ENCODE assay signal across 1 cellular context in genomic region chr12:88904705-88905104, GRCh38.
TF ChIP-seq lines count a peak whose summit lies in the region.

No MANE protein-coding gene starts in this region.

TF ChIP-seq in HepG2, 621 proteins besides CTCF, POLR2A, EP300 and RAD21 (continued from another document):
- TF ChIP-seq AFF4 (CRISPR knock-in tag; IDR thresholded peaks at IDR 0.05) (no peak), ZNF329 (CRISPR knock-in tag; IDR thresholded peaks at IDR 0.05; ENCODE audit: low read depth) (no peak), FOXA3 (CRISPR knock-in tag; IDR thresholded peaks at IDR 0.05) (0 out of 2 replicates have a peak, but pooled peaks have one; percentile 23), ZFP91 (CRISPR knock-in tag; IDR thresholded peaks at IDR 0.05; ENCODE audit: borderline replicate concordance) (no peak), KLF11 (CRISPR knock-in tag; IDR thresholded peaks at IDR 0.05) (no peak), NRL (CRISPR knock-in tag; IDR thresholded peaks at IDR 0.05; ENCODE audit: borderline replicate concordance) (no peak), SAFB2 (CRISPR knock-in tag; IDR thresholded peaks at IDR 0.05; ENCODE audit: borderline replicate concordance, low read depth) (no peak), ARHGAP35 (CRISPR knock-in tag; IDR thresholded peaks at IDR 0.05; ENCODE audit: borderline replicate concordance) (no peak)
TF ChIP-seq in HepG2: peak in this region for 3.
